Comparison of ENCODE assay signal across 8 cellular contexts in genomic region chr14:103385994-103386491, GRCh38. TPM values are rescaled to one million over a fixed set of nuclear protein-coding genes. Genes with fewer than 3 reads are reported as not detected.
A peak's percentile ranks its signal among the peaks of the same experiment; 100 is the strongest.
DNase-seq lines count a peak whose midpoint lies in the region; ATAC-seq and TF ChIP-seq lines count a peak whose summit lies in the region.

No MANE protein-coding gene starts in this region.

- no peaks in the 10 kb centered on the region for H3K36me3 ChIP-seq in lung (ENCODE audit: control insufficient read depth in 2 of 2, insufficient read depth in 2 of 2, low read length in 2 of 2)

- peak overlapping the region; percentile 92 to 100 for H3K27ac ChIP-seq in lung (ENCODE audit: low read depth in 1 of 2, low read length in 1 of 2)

- peaks cover 1 to 9% of the 10 kb centered on the region in 2 donors for H3K4me1 ChIP-seq in lung (ENCODE audit: control insufficient read depth in 2 of 2, insufficient read depth in 2 of 2, low read length in 2 of 2)

- peak overlapping the region; percentile 94 for H3K27ac Mint-ChIP-seq in WTC11

- H3K4me3 ChIP-seq in lung, result peak overlapping the region; percentile 84

- H3K4me1 Mint-ChIP-seq in WTC11, result peaks cover 19% of the 10 kb centered on the region

- H3K27me3 Mint-ChIP-seq in WTC11 (ENCODE audit: low read depth), result peaks cover 22% of the 10 kb centered on the region

- 0% methylated on average over 31 of the region's 31 CpGs for WGBS in lung, 2 donors

- peak; percentile 21 for DNase-seq in NCI-H345 (lab: John Stamatoyannopoulos, UW)
- no peak for DNase-seq in NCI-H345 treated with DMSO at 0.1 percent for 48 hours (lab: John Stamatoyannopoulos, UW; ENCODE audit: unreplicated experiment)
- DNase-seq in HT-29 (ENCODE audit: low spot score), result peak; percentile 27
- DNase-seq in WTC11 (ENCODE audit: low spot score), result peak; percentile 29
- DNase-seq in dermis blood vessel endothelial cell, result peak; percentile 42
- DNase-seq in lung (ENCODE audit: low spot score), result no peak
- DNase-seq in stimulated activated naive CD4-positive, alpha-beta T cell treated with Interleukin-2 at 50 U/mL for 16 hours (lab: John Stamatoyannopoulos, UW), result peak; percentile 17
- no peak for DNase-seq in COR-L47 (lab: John Stamatoyannopoulos, UW)

- TF ChIP-seq CTCF in WTC11 (IDR thresholded peaks at IDR 0.05) (no peak), lung (IDR thresholded peaks at IDR 0.05; ENCODE audit: control extremely low read depth, extremely low read depth) (no peak)

- POLR2A ChIA-PET in WTC11 (lab: Charles Lee), result no interaction called here

- CTCF ChIA-PET in WTC11 (lab: Charles Lee), result interaction anchor here (1.0 kb wide), 1 partner anchor 39 kb away, joined by 3 read pairs; no protein-coding TSS in a partner anchor

- H3K27me3 ChIP-seq in lung (ENCODE audit: control insufficient read depth, insufficient read depth), result no peaks in the 10 kb centered on the region

- H3K9me3 Mint-ChIP-seq in WTC11, result peaks cover under 1% of the 10 kb centered on the region

- peaks cover 5% of the 10 kb centered on the region for H3K36me3 Mint-ChIP-seq in WTC11

- H3K4me3 Mint-ChIP-seq in WTC11, result peak overlapping the region; percentile 98

- H3K9me3 ChIP-seq in lung (ENCODE audit: control insufficient read depth in 2 of 2, insufficient read depth in 1 of 2, low read length in 1 of 2), result no peaks in the 10 kb centered on the region

- no peak for ATAC-seq in WTC11
- no peak for ATAC-seq in lung (ENCODE audit: insufficient read depth, low FRiP score)

TF ChIP-seq in WTC11, 78 proteins besides CTCF, POLR2A, EP300 and RAD21:
- 0 out of 2 replicates have a peak, but pooled peaks have one; percentile 1 for TF ChIP-seq HMGXB4 (CRISPR knock-in tag; IDR thresholded peaks at IDR 0.05)
- TF ChIP-seq ZNF138 (CRISPR knock-in tag; conservative IDR thresholded peaks at IDR 0.05), result no peak

RNA-seq across cellular contexts. Expression of gene MARK3, which starts 0.8 kb away (rescaled TPM):
- 33.2 and 43.0 TPM in 2 replicates for total RNA-seq in HT-29 (2014; rRNA removed; shearing (Covaris generic))
- total RNA-seq in WTC11 (2021), result 82.2 to 93.7 TPM (median 83.0 TPM) in 3 replicates
- 65.2 and 74.9 TPM in 2 replicates for total RNA-seq in dermis blood vessel endothelial cell
- 100 to 1,000 TPM; 103 to 177 TPM for total RNA-seq in lung
- 10 to 100 TPM; 56.2 to 97.9 TPM for polyA plus RNA-seq in lung

RNA-seq across cellular contexts. Expression of gene EIF5, which starts 52.0 kb away (rescaled TPM):
- 63.7 and 68.0 TPM in 2 replicates for total RNA-seq in HT-29 (2014; rRNA removed; shearing (Covaris generic))
- 224 to 282 TPM (median 236 TPM) in 3 replicates for total RNA-seq in WTC11 (2021)
- 115 and 226 TPM in 2 replicates for total RNA-seq in dermis blood vessel endothelial cell
- total RNA-seq in lung, result 100 to 1,000 TPM; 161 to 255 TPM
- polyA plus RNA-seq in lung, result 100 to 1,000 TPM in 1 of 2 donors, 10 to 100 TPM in 1; 50.4 to 161 TPM

Comparison
In these comparisons a context has a peak if more than half of its experiments do, and no peak if none do; other contexts are left out.
1. DNase-seq: peak in NCI-H345 (single experiment), HT-29 (single experiment), WTC11 (single experiment), dermis blood vessel endothelial cell (single experiment) and stimulated activated naive CD4-positive, alpha-beta T cell treated with Interleukin-2 at 50 U/mL for 16 hours (single experiment); none in NCI-H345 treated with DMSO at 0.1 percent for 48 hours (single experiment), lung (single experiment) and COR-L47 (single experiment).